ENCODE assay signal across 18 cellular contexts in the genomic region with DNA sequence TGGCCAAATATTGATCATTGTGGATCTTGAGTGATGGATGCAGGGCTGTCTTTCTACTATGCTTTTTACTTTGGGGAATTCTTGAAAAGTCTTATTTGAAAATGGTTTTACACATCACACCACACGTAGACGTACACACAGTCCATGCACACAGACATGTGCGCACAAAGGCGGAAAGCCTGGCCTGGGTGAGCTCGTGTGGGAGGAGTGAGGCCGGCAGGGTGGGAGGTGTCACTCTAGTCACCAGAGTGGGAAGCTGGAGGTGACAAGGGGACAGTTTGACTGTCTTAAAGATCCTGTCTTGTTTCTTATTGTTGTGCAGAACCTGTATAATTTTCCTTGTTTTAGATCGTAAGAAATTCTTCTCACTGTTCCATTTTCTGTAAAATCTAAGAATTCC.
DNase-seq lines count a peak whose midpoint lies in the region; ATAC-seq and TF ChIP-seq lines count a peak whose summit lies in the region.
"Had no signal": no experiment of that assay in that cellular context is flagged by ENCODE, and none has a peak within 500 bp of the region (broad histone marks: within the 10 kb centered on the region; RNA-seq: fewer than 3 reads in every experiment).

No MANE protein-coding gene starts in this region.

- DNase-seq in CD8-positive, alpha-beta T cell = no peak
- DNase-seq in mesenteric fat pad (ENCODE audit: low spot score) = peak; percentile 37
- no peak for DNase-seq in progenitor cell of endocrine pancreas (ENCODE audit: low spot score, unreplicated experiment)
- DNase-seq in stimulated activated naive CD4-positive, alpha-beta T cell (lab: John Stamatoyannopoulos, UW) = no peak
- DNase-seq in NCI-H1694 treated with DMSO at 0.1 percent for 48 hours (lab: John Stamatoyannopoulos, UW) = no peak
- no peak for DNase-seq in GM19240 (ENCODE audit: insufficient read length, low spot score)
- DNase-seq: DND-41, NCI-H1417 treated with DMSO at 0.1 percent for 48 hours, NCI-H2029, NCI-H2171, NCI-H446, SHP77 treated with DMSO at 0.1 percent for 48 hours had no signal

- H3K27ac Mint-ChIP-seq in CD8-positive, alpha-beta T cell = peak overlapping the region; percentile 27
- peak overlapping the region; percentile 8 for H3K27ac Mint-ChIP-seq in activated T-helper 17 cell treated with anti-CD3 and anti-CD28 coated beads, Interleukin-2, amount 50 U/mL, for 72 hours
- peak overlapping the region; percentile 47 for H3K27ac Mint-ChIP-seq in progenitor cell of endocrine pancreas
- H3K27ac Mint-ChIP-seq: CD14-positive monocyte had no signal

- peaks cover 9% of the 10 kb centered on the region for H3K4me1 ChIP-seq in CD8-positive, alpha-beta T cell (ENCODE audit: insufficient read depth, low read length)

- no peak for ATAC-seq in CD8-positive, alpha-beta T cell
- peak; percentile 24 for ATAC-seq in activated T-helper 17 cell treated with anti-CD3 and anti-CD28 coated beads, Interleukin-2, amount 50 U/mL, for 72 hours (replicated peaks)
- ATAC-seq: GM12878, HCT116 had no signal

- peaks cover 10% of the 10 kb centered on the region for H3K36me3 Mint-ChIP-seq in CD8-positive, alpha-beta T cell
- H3K36me3 Mint-ChIP-seq in activated T-helper 17 cell treated with anti-CD3 and anti-CD28 coated beads, Interleukin-2, amount 50 U/mL, for 72 hours (ENCODE audit: low read depth) = peaks cover 25% of the 10 kb centered on the region
- H3K36me3 Mint-ChIP-seq in progenitor cell of endocrine pancreas (ENCODE audit: insufficient read depth) = peaks cover 12% of the 10 kb centered on the region

- H3K4me1 Mint-ChIP-seq in CD8-positive, alpha-beta T cell (ENCODE audit: low read depth) = peaks cover 50% of the 10 kb centered on the region
- H3K4me1 Mint-ChIP-seq in activated T-helper 17 cell treated with anti-CD3 and anti-CD28 coated beads, Interleukin-2, amount 50 U/mL, for 72 hours = peaks cover 37% of the 10 kb centered on the region
- H3K4me1 Mint-ChIP-seq in progenitor cell of endocrine pancreas (ENCODE audit: low read depth) = peaks cover 31% of the 10 kb centered on the region

- intact Hi-C loops in CD8-positive, alpha-beta T cell (cut with DNase I, micrococcal nuclease) = no loop called here

- CTCF ChIA-PET in CD8-positive, alpha-beta T cell (lab: Charles Lee) = no interaction called here

- H3K27me3 Mint-ChIP-seq in CD8-positive, alpha-beta T cell (ENCODE audit: low read depth) = no peaks in the 10 kb centered on the region
- H3K27me3 Mint-ChIP-seq in activated T-helper 17 cell treated with anti-CD3 and anti-CD28 coated beads, Interleukin-2, amount 50 U/mL, for 72 hours = no peaks in the 10 kb centered on the region
- H3K27me3 Mint-ChIP-seq in progenitor cell of endocrine pancreas = peaks cover 8% of the 10 kb centered on the region

- POLR2A ChIA-PET in CD8-positive, alpha-beta T cell (lab: Charles Lee) = no interaction called here

- no peak for TF ChIP-seq CTCF in CD8-positive, alpha-beta T cell (IDR thresholded peaks at IDR 0.05)
- TF ChIP-seq CTCF in progenitor cell of endocrine pancreas (IDR thresholded peaks at IDR 0.05; ENCODE audit: unreplicated experiment) = no peak

- no peaks in the 10 kb centered on the region for H3K27me3 ChIP-seq in CD8-positive, alpha-beta T cell (ENCODE audit: insufficient read depth, low read length)

- no peak overlapping the region for H3K27ac ChIP-seq in CD8-positive, alpha-beta T cell (ENCODE audit: low read depth, low read length)
- H3K27ac ChIP-seq: HL-60 had no signal

- H3K9me3 ChIP-seq in CD8-positive, alpha-beta T cell (ENCODE audit: low read length) = no peaks in the 10 kb centered on the region

- H3K36me3 ChIP-seq in CD8-positive, alpha-beta T cell (ENCODE audit: insufficient read depth, low read length) = no peaks in the 10 kb centered on the region

- no peak overlapping the region for H3K4me3 Mint-ChIP-seq in CD8-positive, alpha-beta T cell
- H3K4me3 Mint-ChIP-seq in activated T-helper 17 cell treated with anti-CD3 and anti-CD28 coated beads, Interleukin-2, amount 50 U/mL, for 72 hours = peak overlapping the region; percentile 48
- no peak overlapping the region for H3K4me3 Mint-ChIP-seq in progenitor cell of endocrine pancreas (ENCODE audit: low read depth)

- no peak overlapping the region for H3K4me3 ChIP-seq in CD8-positive, alpha-beta T cell (ENCODE audit: low read depth, low read length)
- H3K4me3 ChIP-seq: GM12878, GM23338 had no signal

- no peaks in the 10 kb centered on the region for H3K9me3 Mint-ChIP-seq in CD8-positive, alpha-beta T cell
- H3K9me3 Mint-ChIP-seq in activated T-helper 17 cell treated with anti-CD3 and anti-CD28 coated beads, Interleukin-2, amount 50 U/mL, for 72 hours = peaks cover 12% of the 10 kb centered on the region
- H3K9me3 Mint-ChIP-seq in progenitor cell of endocrine pancreas (ENCODE audit: low read depth) = peaks cover 11% of the 10 kb centered on the region
